In the genomic region with DNA sequence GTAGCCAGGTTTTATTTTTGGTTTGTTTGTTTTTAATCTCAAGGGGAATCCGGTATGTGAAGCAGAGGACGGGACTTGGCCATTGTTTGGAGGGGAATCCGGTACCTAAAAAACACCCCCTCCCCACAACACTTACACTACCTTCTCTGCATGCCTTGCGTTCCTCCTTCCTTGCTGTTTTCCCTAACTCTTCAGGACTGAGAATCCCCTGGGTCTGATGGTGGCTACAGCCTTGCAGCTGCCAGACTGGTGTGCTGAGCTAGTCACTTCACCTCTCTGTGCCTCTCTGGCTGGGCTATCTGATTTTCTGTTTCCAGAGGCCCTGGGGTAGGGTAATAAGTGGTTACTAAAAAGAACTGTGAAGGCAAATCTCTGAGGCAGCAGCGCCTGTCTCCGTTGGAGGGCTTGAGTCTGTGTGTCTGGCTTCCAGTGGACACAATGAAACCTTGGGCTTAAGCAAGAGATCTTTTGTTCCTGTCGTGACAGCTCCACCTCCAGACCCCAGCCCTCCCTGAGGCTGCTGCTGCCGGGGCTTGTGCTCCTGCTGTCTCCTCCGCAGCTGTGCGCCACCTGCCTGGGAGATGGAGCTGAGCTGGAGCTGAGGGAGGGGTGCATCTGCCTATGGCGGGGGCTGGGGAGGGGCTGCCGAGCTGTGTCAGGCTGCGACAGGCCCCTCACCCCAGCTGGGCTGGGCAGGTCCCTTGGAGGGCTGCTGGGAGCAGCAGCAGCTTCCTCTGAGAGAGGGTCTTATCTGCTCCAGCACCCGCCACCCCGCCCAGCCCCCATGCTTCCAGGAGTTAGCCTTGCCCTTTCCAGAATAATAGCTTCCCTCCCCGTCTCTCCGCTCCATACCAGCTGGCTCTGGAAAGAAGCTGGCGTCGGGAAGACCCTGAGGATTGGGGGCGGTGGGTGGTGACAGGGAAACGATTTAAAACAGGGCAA, we compare ENCODE assay signal across 8 cellular contexts.
DNase-seq lines count a peak whose midpoint lies in the region; ATAC-seq, FAIRE-seq and TF ChIP-seq lines count a peak whose summit lies in the region.

No MANE protein-coding gene starts in this region.

- H3K36me3 ChIP-seq in HepG2 (replicated peaks in 1 of 2; ENCODE audit: control insufficient read depth in 1 of 2, insufficient read depth in 2 of 2, low read length in 2 of 2) (no peaks in the 10 kb centered on the region), right lobe of liver (no peaks in the 10 kb centered on the region), smooth muscle cell (ENCODE audit: low read depth) (no peaks in the 10 kb centered on the region)

- TF ChIP-seq EP300 in HepG2 (IDR thresholded peaks at IDR 0.05; ENCODE audit: low read depth in 2 of 2, low read length in 2 of 2) (no peak), HepG2 (CRISPR knock-in tag; IDR thresholded peaks at IDR 0.05; ENCODE audit: borderline replicate concordance) (no peak)

- intact Hi-C loops in HepG2 (cut with micrococcal nuclease; ENCODE audit: unreplicated experiment) (loop anchor here (1.0 to 10.0 kb wide), 3 partner anchors 27 to 191 kb away; no protein-coding TSS in a partner anchor), right lobe of liver (cut with DNase I) (loop anchor here (5.0 to 10.0 kb wide), 2 partner anchors 83 to 119 kb away; no protein-coding TSS in a partner anchor), left cardiac atrium (cut with DNase I) (loop anchor here (5.0 to 10.0 kb wide), 6 partner anchors 78 to 241 kb away; a partner anchor contains a TSS)
- intact Hi-C loops in CD4-positive, alpha-beta T cell (cut with DNase I, micrococcal nuclease) = loop anchor here (1.0 to 5.0 kb wide), 7 partner anchors 48 to 240 kb away; no protein-coding TSS in a partner anchor

- H2AFZ ChIP-seq in HepG2 (ENCODE audit: low read length) (no peak overlapping the region), smooth muscle cell (ENCODE audit: low read depth) (peak overlapping the region; percentile 69)

- no peak overlapping the region for H3K4me3 Mint-ChIP-seq in CD4-positive, alpha-beta T cell
- H3K4me3 Mint-ChIP-seq in activated CD4-positive, alpha-beta memory T cell treated with anti-CD3 and anti-CD28 coated beads, Interleukin-2, amount 10 ng/mL, durations not matched to agents 7 days and 5 days = no peak overlapping the region

- no peak for DNase-seq in HepG2 (ENCODE audit: low spot score)
- DNase-seq in right lobe of liver = no peak
- peak; percentile 30 for DNase-seq in left cardiac atrium
- no peak for DNase-seq in smooth muscle cell (lab: John Stamatoyannopoulos, UW; ENCODE audit: unreplicated experiment)
- DNase-seq in NCI-H446 treated with DMSO at 0.1 percent for 48 hours (lab: John Stamatoyannopoulos, UW) = no peak
- DNase-seq in CD4-positive, alpha-beta T cell = no peak
- DNase-seq in activated CD4-positive, alpha-beta memory T cell treated with anti-CD3 and anti-CD28 coated beads, Interleukin-2, amount 10 ng/mL, durations not matched to agents 7 days and 5 days = no peak

- peak overlapping the region; percentile 28 for H3K4me2 ChIP-seq in HepG2 (ENCODE audit: low read depth, low read length)
- H3K4me2 ChIP-seq in smooth muscle cell = peak overlapping the region; percentile 91

- CTCF ChIA-PET in HepG2 (lab: Yijun Ruan, JAX; ENCODE audit: low intra/inter-chr PET ratio, low total read pairs) = interaction anchor here (1.5 to 3.6 kb wide), 3 partner anchors 27 to 81 kb away, joined by 4 to 28 read pairs (median 4); no protein-coding TSS in a partner anchor
- CTCF ChIA-PET in CD4-positive, alpha-beta T cell (lab: Charles Lee) = interaction anchor here (0.7 to 2.1 kb wide), 13 partner anchors 12 to 132 kb away, joined by 3 to 10 read pairs (median 5); a partner anchor contains a TSS
- CTCF ChIA-PET in activated CD4-positive, alpha-beta memory T cell treated with anti-CD3 and anti-CD28 coated beads, Interleukin-2, amount 10 ng/mL, durations not matched to agents 7 days and 5 days (lab: Charles Lee) = interaction anchor here (0.6 to 2.8 kb wide), 21 partner anchors 12 to 544 kb away, joined by 3 to 16 read pairs (median 4); no protein-coding TSS in a partner anchor

- H3K79me2 ChIP-seq in HepG2 (ENCODE audit: insufficient read depth, low read length) (no peaks in the 10 kb centered on the region), smooth muscle cell (ENCODE audit: low read depth) (no peaks in the 10 kb centered on the region)

- BruUV-seq in HepG2 (replicated peaks; lab: Mats Ljungman, UMichigan) = no TSS peak

- H3K27me3 ChIP-seq in HepG2 (ENCODE audit: control insufficient read depth in 1 of 2, insufficient read depth in 2 of 2, low read length in 2 of 2) (peaks cover 17 to 77% of the 10 kb centered on the region in 2 experiments), right lobe of liver (peaks cover 0 to 4% of the 10 kb centered on the region in 2 donors), smooth muscle cell (ENCODE audit: low read depth) (peaks cover 13% of the 10 kb centered on the region)
- no peaks in the 10 kb centered on the region for H3K27me3 ChIP-seq in CD4-positive, alpha-beta T cell (ENCODE audit: control insufficient read depth, insufficient read depth, low read length)

- no peak for TF ChIP-seq RAD21 in HepG2 (CRISPR knock-in tag; IDR thresholded peaks at IDR 0.05)

- H4K20me1 ChIP-seq in HepG2 (ENCODE audit: insufficient read depth, low read length) (no peaks in the 10 kb centered on the region), smooth muscle cell (ENCODE audit: low read depth) (no peaks in the 10 kb centered on the region)

- H3K4me1 Mint-ChIP-seq in CD4-positive, alpha-beta T cell (ENCODE audit: low read depth) = peaks cover 19% of the 10 kb centered on the region
- peaks cover 5% of the 10 kb centered on the region for H3K4me1 Mint-ChIP-seq in activated CD4-positive, alpha-beta memory T cell treated with anti-CD3 and anti-CD28 coated beads, Interleukin-2, amount 10 ng/mL, durations not matched to agents 7 days and 5 days

- TF ChIP-seq CTCF in HepG2 (CRISPR knock-in tag; IDR thresholded peaks at IDR 0.05) (peak; percentile 19; the same call in 1 of the 2 replicates), right lobe of liver (IDR thresholded peaks at IDR 0.05) (no peak), smooth muscle cell (IDR thresholded peaks at IDR 0.05; ENCODE audit: borderline replicate concordance, insufficient read depth, poor library complexity, severe bottlenecking) (peak; percentile 3)
- no peak for TF ChIP-seq CTCF in CD4-positive, alpha-beta T cell (IDR thresholded peaks at IDR 0.05)

- no peak for TF ChIP-seq POLR2A in HepG2 (IDR thresholded peaks at IDR 0.05; ENCODE audit: insufficient read depth in 1 of 2, low read depth in 2 of 2, low read length in 2 of 2)
- no peak for TF ChIP-seq POLR2A in right lobe of liver (IDR thresholded peaks at IDR 0.05)

- in situ Hi-C loops in HepG2 (cut with HindIII; ENCODE audit: extremely low pct_ligation_motif_present, low pct_unique_long_range_greater_than_20kb) = loop anchor here (5.0 kb wide), 1 partner anchor 78 kb away; no protein-coding TSS in a partner anchor

- POLR2A ChIA-PET in HepG2 (lab: Yijun Ruan, JAX) = no interaction called here
- POLR2A ChIA-PET in CD4-positive, alpha-beta T cell (lab: Charles Lee) = interaction anchor here (0.5 to 1.5 kb wide), 8 partner anchors 18 to 180 kb away, joined by 3 to 9 read pairs (median 4); no protein-coding TSS in a partner anchor
- POLR2A ChIA-PET in activated CD4-positive, alpha-beta memory T cell treated with anti-CD3 and anti-CD28 coated beads, Interleukin-2, amount 10 ng/mL, durations not matched to agents 7 days and 5 days (lab: Charles Lee) = interaction anchor here (0.8 to 2.1 kb wide), 5 partner anchors 18 to 127 kb away, joined by 3 to 5 read pairs (median 4); a partner anchor contains a TSS

- no peaks in the 10 kb centered on the region for H3K9me3 ChIP-seq in HepG2 (ENCODE audit: low read length)
- no peaks in the 10 kb centered on the region for H3K9me3 ChIP-seq in right lobe of liver
- no peaks in the 10 kb centered on the region for H3K9me3 ChIP-seq in smooth muscle cell (replicated peaks; ENCODE audit: low read depth)
- no peaks in the 10 kb centered on the region for H3K9me3 ChIP-seq in CD4-positive, alpha-beta T cell (ENCODE audit: control insufficient read depth, low read length)

- no peaks in the 10 kb centered on the region for H3F3A ChIP-seq in smooth muscle cell (ENCODE audit: low read depth)

- H3K27ac Mint-ChIP-seq in CD4-positive, alpha-beta T cell = no peak overlapping the region
- H3K27ac Mint-ChIP-seq in activated CD4-positive, alpha-beta memory T cell treated with anti-CD3 and anti-CD28 coated beads, Interleukin-2, amount 10 ng/mL, durations not matched to agents 7 days and 5 days = no peak overlapping the region

- H3K4me1 ChIP-seq in HepG2 (ENCODE audit: insufficient read depth, low read length) (no peaks in the 10 kb centered on the region), right lobe of liver (peaks cover 0 to 8% (median 0%) of the 10 kb centered on the region in 4 donors), smooth muscle cell (ENCODE audit: low read depth) (peaks cover 39% of the 10 kb centered on the region)

- no peaks in the 10 kb centered on the region for H3K36me3 Mint-ChIP-seq in CD4-positive, alpha-beta T cell (ENCODE audit: low read depth)
- H3K36me3 Mint-ChIP-seq in activated CD4-positive, alpha-beta memory T cell treated with anti-CD3 and anti-CD28 coated beads, Interleukin-2, amount 10 ng/mL, durations not matched to agents 7 days and 5 days (ENCODE audit: low read depth) = no peaks in the 10 kb centered on the region

- H3K27ac ChIP-seq in HepG2 (ENCODE audit: extremely low read length, insufficient read depth, low read length) (no peak overlapping the region), right lobe of liver (no peak overlapping the region), smooth muscle cell (ENCODE audit: low read depth) (no peak overlapping the region)
- H3K27ac ChIP-seq in CD4-positive, alpha-beta T cell (ENCODE audit: low read depth, low read length) = no peak overlapping the region

- H3K9me3 Mint-ChIP-seq in CD4-positive, alpha-beta T cell = no peaks in the 10 kb centered on the region
- H3K9me3 Mint-ChIP-seq in activated CD4-positive, alpha-beta memory T cell treated with anti-CD3 and anti-CD28 coated beads, Interleukin-2, amount 10 ng/mL, durations not matched to agents 7 days and 5 days = no peaks in the 10 kb centered on the region

- H3K4me3 ChIP-seq in HepG2 (replicated peaks in 1 of 3; ENCODE audit: insufficient read depth in 1 of 3, low read depth in 2 of 3, low read length in 3 of 3) (no peak overlapping the region), right lobe of liver (no peak overlapping the region), smooth muscle cell (peak overlapping the region; percentile 48)

- H3K9ac ChIP-seq in HepG2 (ENCODE audit: insufficient read depth, low read depth, low read length) = no peak overlapping the region
- no peak overlapping the region for H3K9ac ChIP-seq in smooth muscle cell (ENCODE audit: low read depth)

- 21% methylated on average over 16 of the region's 21 CpGs for WGBS in HepG2 (ENCODE audit: low lambda C conversion rate)
- 31% methylated on average over 10 of the region's 21 CpGs for WGBS in right lobe of liver (ENCODE audit: insufficient coverage, low coverage, low lambda C conversion rate, missing lambda C conversion rate)
- 11% methylated on average over 20 of the region's 21 CpGs for WGBS in smooth muscle cell (ENCODE audit: low lambda C conversion rate)

- H3K27me3 Mint-ChIP-seq in CD4-positive, alpha-beta T cell = no peaks in the 10 kb centered on the region
- peaks cover 23% of the 10 kb centered on the region for H3K27me3 Mint-ChIP-seq in activated CD4-positive, alpha-beta memory T cell treated with anti-CD3 and anti-CD28 coated beads, Interleukin-2, amount 10 ng/mL, durations not matched to agents 7 days and 5 days

- ATAC-seq in HepG2 (peak; percentile 22), right lobe of liver (no peak), SK-N-SH treated with all-trans-retinoic acid at 6 μM for 48 hours (peak; percentile 56), left cardiac atrium (peak; percentile 47 to 48)
- no peak for ATAC-seq in CD4-positive, alpha-beta T cell (ENCODE audit: poor library complexity)

- no peak for FAIRE-seq in HepG2 (lab: Jason Lieb, UNC)

Comparison
In these comparisons a context has a peak if more than half of its experiments do, and no peak if none do; other contexts are left out.
1. ATAC-seq: peak in HepG2 (single experiment), SK-N-SH treated with all-trans-retinoic acid at 6 μM for 48 hours (single experiment) and left cardiac atrium (2 of 2); none in right lobe of liver (0 of 4) and CD4-positive, alpha-beta T cell (single experiment).
2. CTCF ChIP-seq: peak in HepG2 (single experiment) and smooth muscle cell (single experiment); none in right lobe of liver (0 of 4) and CD4-positive, alpha-beta T cell (single experiment).